ENCODE assay signal across 10 cellular contexts in the genomic region with DNA sequence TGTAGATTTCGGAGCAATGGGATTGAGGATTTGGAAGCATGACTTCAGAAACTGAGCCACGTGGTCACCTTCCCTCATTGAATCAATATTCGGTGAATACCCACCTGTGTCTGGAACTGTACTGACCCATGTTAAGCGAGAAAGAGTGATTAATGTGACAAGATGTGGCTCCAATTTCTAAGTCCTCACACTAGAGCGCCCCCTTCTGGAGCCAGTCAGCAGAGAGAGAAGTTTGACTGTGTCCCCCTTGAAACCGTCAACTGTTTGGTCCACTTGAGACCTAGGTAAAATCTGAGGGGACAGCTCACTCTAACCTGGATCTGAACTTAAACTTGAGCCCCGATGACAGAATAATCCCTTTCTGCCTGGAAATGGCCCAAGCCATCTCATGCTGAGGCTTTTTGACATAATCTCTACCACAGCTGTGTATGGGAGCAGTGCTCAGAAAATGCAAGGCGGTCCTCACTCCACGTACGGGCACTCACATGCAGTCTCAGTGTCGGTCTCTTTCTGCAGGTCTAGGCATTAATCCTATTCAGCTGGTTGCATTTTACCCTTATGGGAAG. TPM values are rescaled to one million over a fixed set of nuclear protein-coding genes. Genes with fewer than 3 reads are reported as not detected.
DNase-seq lines count a peak whose midpoint lies in the region; ATAC-seq, FAIRE-seq and TF ChIP-seq lines count a peak whose summit lies in the region.
"Had no signal": no experiment of that assay in that cellular context is flagged by ENCODE, and none has a peak within 500 bp of the region (broad histone marks: within the 10 kb centered on the region; RNA-seq: fewer than 3 reads in every experiment).

No MANE protein-coding gene starts in this region.

- H3K27me3 Mint-ChIP-seq in HFFc6 (ENCODE audit: insufficient read depth), result peaks cover 6% of the 10 kb centered on the region
- no peaks in the 10 kb centered on the region for H3K27me3 Mint-ChIP-seq in activated naive CD4-positive, alpha-beta T cell treated with anti-CD3 and anti-CD28 coated beads for 36 hours (ENCODE audit: low read depth)

- BruUV-seq in HepG2 (replicated peaks; lab: Mats Ljungman, UMichigan), result no TSS peak

- TF ChIP-seq CTCF in 22Rv1 (IDR thresholded peaks at IDR 0.05) (peak; percentile 80), HFFc6 (IDR thresholded peaks at IDR 0.05) (peak; percentile 75), HepG2 (CRISPR knock-in tag; IDR thresholded peaks at IDR 0.05) (peak; percentile 41)

- no peak overlapping the region for H3K4me3 Mint-ChIP-seq in HFFc6
- H3K4me3 Mint-ChIP-seq in activated naive CD4-positive, alpha-beta T cell treated with anti-CD3 and anti-CD28 coated beads for 36 hours, result no peak overlapping the region

- H3K36me3 ChIP-seq in HepG2 (replicated peaks in 1 of 2; ENCODE audit: control insufficient read depth in 1 of 2, insufficient read depth in 2 of 2, low read length in 2 of 2), result peaks cover 8 to 31% of the 10 kb centered on the region in 2 experiments; a peak in 4 of 5 replicates

- no peaks in the 10 kb centered on the region for H4K20me1 ChIP-seq in HepG2 (ENCODE audit: insufficient read depth, low read length)

- FAIRE-seq in HepG2 (lab: Jason Lieb, UNC), result no peak
- FAIRE-seq: G401.6 had no signal

- DNase-seq in HFFc6, result no peak
- peak; percentile 57 for DNase-seq in activated naive CD4-positive, alpha-beta T cell treated with anti-CD3 and anti-CD28 coated beads for 36 hours
- DNase-seq in HepG2 (ENCODE audit: low spot score), result peak; percentile 16
- no peak for DNase-seq in pons (ENCODE audit: low spot score)

- H3K27ac Mint-ChIP-seq in HFFc6, result peak overlapping the region; percentile 43; the same call in 1 of the 2 replicates
- H3K27ac Mint-ChIP-seq in activated naive CD4-positive, alpha-beta T cell treated with anti-CD3 and anti-CD28 coated beads for 36 hours, result no peak overlapping the region

- no peak for TF ChIP-seq RAD21 in HepG2 (CRISPR knock-in tag; IDR thresholded peaks at IDR 0.05)

- CTCF ChIA-PET in activated naive CD4-positive, alpha-beta T cell treated with anti-CD3 and anti-CD28 coated beads for 36 hours (lab: Charles Lee), result interaction anchor here (0.6 to 3.9 kb wide), 7 partner anchors 8 to 113 kb away, joined by 3 to 16 read pairs (median 4); a partner anchor contains a TSS
- CTCF ChIA-PET in HepG2 (lab: Yijun Ruan, JAX; ENCODE audit: low intra/inter-chr PET ratio, low total read pairs), result interaction anchor here (1.9 kb wide), 1 partner anchor 113 kb away, joined by 5 read pairs; no protein-coding TSS in a partner anchor

- no peaks in the 10 kb centered on the region for H3K9me3 Mint-ChIP-seq in HFFc6
- H3K9me3 Mint-ChIP-seq in activated naive CD4-positive, alpha-beta T cell treated with anti-CD3 and anti-CD28 coated beads for 36 hours, result no peaks in the 10 kb centered on the region

- no peak overlapping the region for H3K4me3 ChIP-seq in HepG2 (replicated peaks in 1 of 3; ENCODE audit: insufficient read depth in 1 of 3, low read depth in 2 of 3, low read length in 3 of 3)

- 96% methylated on average over 9 of the region's 11 CpGs for WGBS in HepG2 (ENCODE audit: low lambda C conversion rate)

- H3K27ac ChIP-seq in 22Rv1 (peak overlapping the region; percentile 82), HepG2 (ENCODE audit: extremely low read length, insufficient read depth, low read length) (no peak overlapping the region)
- H3K27ac ChIP-seq: epithelial cell of prostate had no signal

- in situ Hi-C loops in HepG2 (cut with HindIII; ENCODE audit: extremely low pct_ligation_motif_present, low pct_unique_long_range_greater_than_20kb), result no loop called here

- H3K9ac ChIP-seq in HepG2 (ENCODE audit: insufficient read depth, low read depth, low read length), result no peak overlapping the region

- H3K79me2 ChIP-seq in HepG2 (ENCODE audit: insufficient read depth, low read length), result no peaks in the 10 kb centered on the region

- no peak for ATAC-seq in HepG2
- ATAC-seq in GM18502 (IDR thresholded peaks at IDR 0.05; ENCODE audit: poor library complexity, unreplicated experiment), result no peak
- ATAC-seq in GM21619 (IDR thresholded peaks at IDR 0.05; ENCODE audit: unreplicated experiment), result no peak
- no peak for ATAC-seq in GM18873 (IDR thresholded peaks at IDR 0.05; ENCODE audit: low FRiP score, unreplicated experiment)

- no peak for TF ChIP-seq POLR2A in HepG2 (IDR thresholded peaks at IDR 0.05; ENCODE audit: insufficient read depth in 1 of 2, low read depth in 2 of 2, low read length in 2 of 2)

- peaks cover 38% of the 10 kb centered on the region for H3K4me1 ChIP-seq in HepG2 (ENCODE audit: insufficient read depth, low read length)

- H3K9me3 ChIP-seq in HepG2 (ENCODE audit: low read length), result no peaks in the 10 kb centered on the region

- peaks cover 79% of the 10 kb centered on the region for H3K4me1 Mint-ChIP-seq in HFFc6 (ENCODE audit: low read depth)
- H3K4me1 Mint-ChIP-seq in activated naive CD4-positive, alpha-beta T cell treated with anti-CD3 and anti-CD28 coated beads for 36 hours (ENCODE audit: low read depth), result no peaks in the 10 kb centered on the region

- H2AFZ ChIP-seq in HepG2 (ENCODE audit: low read length), result no peak overlapping the region

- TF ChIP-seq EP300 in HepG2 (IDR thresholded peaks at IDR 0.05; ENCODE audit: low read depth in 2 of 2, low read length in 2 of 2) (no peak), HepG2 (CRISPR knock-in tag; IDR thresholded peaks at IDR 0.05; ENCODE audit: borderline replicate concordance) (no peak)

- H3K4me2 ChIP-seq in HepG2 (ENCODE audit: low read depth, low read length), result no peak overlapping the region

- intact Hi-C loops in activated naive CD4-positive, alpha-beta T cell treated with anti-CD3 and anti-CD28 coated beads for 36 hours (cut with micrococcal nuclease), result loop anchor here (2.0 kb wide), 1 partner anchor 36 kb away; no protein-coding TSS in a partner anchor
- intact Hi-C loops in HepG2 (cut with micrococcal nuclease; ENCODE audit: unreplicated experiment), result no loop called here

- no peaks in the 10 kb centered on the region for H3K27me3 ChIP-seq in HepG2 (ENCODE audit: control insufficient read depth in 1 of 2, insufficient read depth in 2 of 2, low read length in 2 of 2)

- H3K36me3 Mint-ChIP-seq in HFFc6 (ENCODE audit: low read depth), result peaks cover 20% of the 10 kb centered on the region
- H3K36me3 Mint-ChIP-seq in activated naive CD4-positive, alpha-beta T cell treated with anti-CD3 and anti-CD28 coated beads for 36 hours (ENCODE audit: low read depth), result peaks cover 2% of the 10 kb centered on the region

- POLR2A ChIA-PET in HepG2 (lab: Yijun Ruan, JAX), result no interaction called here

TF ChIP-seq in HepG2, 621 proteins besides CTCF, POLR2A, EP300 and RAD21 (continues in another document):
- TF ChIP-seq ZNF451 (CRISPR knock-in tag; IDR thresholded peaks at IDR 0.05) (no peak), PHF21A (CRISPR knock-in tag; IDR thresholded peaks at IDR 0.05) (no peak), ZFX (CRISPR knock-in tag; IDR thresholded peaks at IDR 0.05; ENCODE audit: low read depth) (no peak)

RNA-seq across cellular contexts. Expression of a gene that starts 47.8 kb away (rescaled TPM):
- total RNA-seq in HFFc6 (2021; fragmentation: NEBNext Ultra II Directional; extraction: Animal tissue kit (Norgen Biotek cat#: 25700)), result 10 to 100 TPM; 25.0 to 34.8 (median 27.2) TPM
- 10 to 100 TPM; 14.8 to 16.3 TPM for total RNA-seq in activated naive CD4-positive, alpha-beta T cell treated with anti-CD3 and anti-CD28 coated beads for 36 hours
- 11.1 and 13.0 TPM in 2 replicates for total RNA-seq in HepG2 (2016; rRNA removed; fragmentation: Illumina TruSeq; extraction: Trizol)
- total RNA-seq in HepG2 (2016; cell fraction: cytosol; rRNA removed; fragmentation: Illumina TruSeq; extraction: Trizol; ENCODE audit: low read depth), result 1.4 and 1.5 TPM in 2 replicates
- 9.8 and 12.1 TPM in 2 replicates for total RNA-seq in HepG2 (2016; cell fraction: insoluble cytoplasmic fraction; rRNA removed; fragmentation: Illumina TruSeq; extraction: Trizol)
- 5.3 and 6.4 TPM in 2 replicates for total RNA-seq in HepG2 (2016; cell fraction: membrane; rRNA removed; fragmentation: Illumina TruSeq; extraction: Trizol)
- 11.9 and 15.6 TPM in 2 replicates for total RNA-seq in HepG2 (2016; cell fraction: nucleus; rRNA removed; fragmentation: Illumina TruSeq; extraction: Trizol)
- polyA plus RNA-seq in HepG2 (2011; rRNA removed), result 16.4 and 18.7 TPM in 2 replicates
- 7.1 and 7.2 TPM in 2 replicates for polyA plus RNA-seq in HepG2 (2011; cell fraction: cytosol; rRNA removed)
- 42.2 and 53.6 TPM in 2 replicates for polyA plus RNA-seq in HepG2 (2011; cell fraction: nucleus; rRNA removed)
- 4.4 and 6.9 TPM in 2 replicates for polyA plus RNA-seq in HepG2 (2012)
- polyA plus RNA-seq in HepG2 (2016; cell fraction: cytosol; fragmentation: Illumina TruSeq; extraction: Trizol; ENCODE audit: low read depth), result 0.43 and 0.62 TPM in 2 replicates
- polyA plus RNA-seq in HepG2 (2016; cell fraction: insoluble cytoplasmic fraction; fragmentation: Illumina TruSeq; extraction: Trizol; ENCODE audit: low read depth), result 5.8 and 6.2 TPM in 2 replicates
- 1.7 TPM in 2 replicates for polyA plus RNA-seq in HepG2 (2016; cell fraction: membrane; fragmentation: Illumina TruSeq; extraction: Trizol; ENCODE audit: low read depth)
- 17.4 and 18.9 TPM in 2 replicates for polyA plus RNA-seq in HepG2 (2016; cell fraction: nucleus; fragmentation: Illumina TruSeq; extraction: Trizol; ENCODE audit: insufficient read depth, low read depth)
- 55.2 and 75.7 TPM in 2 replicates for polyA minus RNA-seq in HepG2 (2011; rRNA and poly(A)+ RNA removed; ENCODE audit: low replicate concordance)
- 11.3 and 16.1 TPM in 2 replicates for polyA minus RNA-seq in HepG2 (2011; cell fraction: cytosol; rRNA and poly(A)+ RNA removed)
- 27.0 and 32.6 TPM in 2 replicates for polyA minus RNA-seq in HepG2 (2011; cell fraction: nucleus; rRNA and poly(A)+ RNA removed)

Comparison
In these comparisons a context has a peak if more than half of its experiments do, and no peak if none do; other contexts are left out.
1. DNase-seq: peak in activated naive CD4-positive, alpha-beta T cell treated with anti-CD3 and anti-CD28 coated beads for 36 hours (single experiment) and HepG2 (single experiment); none in HFFc6 (single experiment) and pons (single experiment).
2. Peak in every context shown above with its lines, with median percentiles within 50 percentile points of each other: CTCF ChIP-seq.